17 cellular contexts compared by ENCODE assay signal in genomic region chr13:59607172-59607571, GRCh38.
DNase-seq lines count a peak whose midpoint lies in the region; ATAC-seq and TF ChIP-seq lines count a peak whose summit lies in the region.
"Had no signal": no experiment of that assay in that cellular context is flagged by ENCODE, and none has a peak within 500 bp of the region (broad histone marks: within the 10 kb centered on the region; RNA-seq: fewer than 3 reads in every experiment).

No MANE protein-coding gene starts in this region.

- H3K4me1 Mint-ChIP-seq in GM23338 (peaks cover 17% of the 10 kb centered on the region), neural progenitor cell (no peaks in the 10 kb centered on the region), HFFc6 (ENCODE audit: low read depth) (no peaks in the 10 kb centered on the region)

- ATAC-seq in GM23338 (no peak), body of pancreas (no peak), GM18520 (IDR thresholded peaks at IDR 0.05; ENCODE audit: unreplicated experiment) (no peak)

- H3K79me2 ChIP-seq in GM23338 (replicated peaks; ENCODE audit: insufficient read depth) (no peaks in the 10 kb centered on the region), neural progenitor cell (ENCODE audit: low read depth) (no peaks in the 10 kb centered on the region)

- H3K27me3 ChIP-seq in GM23338 (ENCODE audit: insufficient read depth) (no peaks in the 10 kb centered on the region), body of pancreas (no peaks in the 10 kb centered on the region), neural progenitor cell (no peaks in the 10 kb centered on the region), thyroid gland (no peaks in the 10 kb centered on the region)
- H3K27me3 ChIP-seq: MG63 had no signal

- WGBS in body of pancreas, 2 donors, result 6 to 14% methylated on average over 1 of the region's 1 CpG
- WGBS in thyroid gland, 2 donors, result 43 to 44% methylated on average over 1 of the region's 1 CpG

- no peak overlapping the region for H3K9ac ChIP-seq in neural progenitor cell
- H3K9ac ChIP-seq: SK-N-SH had no signal

- H2AFZ ChIP-seq in GM23338 (peak overlapping the region; percentile 76; the same call in 1 of the 2 replicates), neural progenitor cell (replicated peaks) (peak overlapping the region; percentile 54)

- H3K4me1 ChIP-seq in GM23338 (ENCODE audit: insufficient read depth) (peaks cover 9% of the 10 kb centered on the region; the same call in 1 of the 2 replicates), body of pancreas (peaks cover 20% of the 10 kb centered on the region), neural progenitor cell (no peaks in the 10 kb centered on the region), thyroid gland (no peaks in the 10 kb centered on the region)

- H3K36me3 Mint-ChIP-seq in GM23338 (ENCODE audit: low read depth) (peaks cover 3% of the 10 kb centered on the region; the same call in 1 of the 3 replicates), neural progenitor cell (no peaks in the 10 kb centered on the region), HFFc6 (ENCODE audit: low read depth) (no peaks in the 10 kb centered on the region)

- H4K20me1 ChIP-seq in GM23338 (replicated peaks; ENCODE audit: insufficient read depth) (no peaks in the 10 kb centered on the region), neural progenitor cell (ENCODE audit: low read depth) (no peaks in the 10 kb centered on the region)

- H3K4me3 Mint-ChIP-seq in GM23338 (no peak overlapping the region), neural progenitor cell (no peak overlapping the region), HFFc6 (no peak overlapping the region)

- H3K9me2 ChIP-seq in GM23338 (ENCODE audit: insufficient read depth), result peaks cover 8% of the 10 kb centered on the region; the same call in 1 of the 2 replicates
- H3K9me2 ChIP-seq: SK-N-SH had no signal

- H3K27ac ChIP-seq in 22Rv1 (peak overlapping the region; percentile 70), GM23338 (ENCODE audit: low read depth) (no peak overlapping the region), body of pancreas (peak overlapping the region in 3 of 4 donors; percentile 30 to 70 (median 56)), neural progenitor cell (no peak overlapping the region), thyroid gland (no peak overlapping the region)

- TF ChIP-seq CTCF in 22Rv1 (IDR thresholded peaks at IDR 0.05) (no peak), GM23338 (conservative IDR thresholded peaks at IDR 0.05; ENCODE audit: low read depth in 2 of 2) (no peak), body of pancreas (IDR thresholded peaks at IDR 0.05) (no peak), neural progenitor cell (IDR thresholded peaks at IDR 0.05) (no peak), thyroid gland (IDR thresholded peaks at IDR 0.05) (no peak), HFFc6 (IDR thresholded peaks at IDR 0.05) (no peak)

- H3K4me3 ChIP-seq in GM23338 (no peak overlapping the region), body of pancreas (no peak overlapping the region), neural progenitor cell (no peak overlapping the region), thyroid gland (replicated peaks in 1 of 3) (no peak overlapping the region)
- H3K4me3 ChIP-seq: MG63 had no signal

- H3K9me3 Mint-ChIP-seq in GM23338 (no peaks in the 10 kb centered on the region), neural progenitor cell (no peaks in the 10 kb centered on the region), HFFc6 (no peaks in the 10 kb centered on the region)

- H3K27ac Mint-ChIP-seq in GM23338, result peak overlapping the region; percentile 26; the same call in 1 of the 2 replicates
- H3K27ac Mint-ChIP-seq in neural progenitor cell, result no peak overlapping the region
- no peak overlapping the region for H3K27ac Mint-ChIP-seq in HFFc6

- H3K27me3 Mint-ChIP-seq in GM23338 (ENCODE audit: insufficient read depth, low read depth, poor library complexity) (no peaks in the 10 kb centered on the region), neural progenitor cell (ENCODE audit: insufficient read depth, low read depth) (peaks cover 2% of the 10 kb centered on the region), HFFc6 (ENCODE audit: insufficient read depth) (peaks cover 3% of the 10 kb centered on the region; the same call in 1 of the 2 replicates)

- no peaks in the 10 kb centered on the region for H3K36me3 ChIP-seq in GM23338 (ENCODE audit: insufficient read depth)
- H3K36me3 ChIP-seq in body of pancreas (replicated peaks in 1 of 2; ENCODE audit: insufficient read depth in 1 of 2, low read depth in 2 of 2), result no peaks in the 10 kb centered on the region
- H3K36me3 ChIP-seq in neural progenitor cell, result no peaks in the 10 kb centered on the region
- no peaks in the 10 kb centered on the region for H3K36me3 ChIP-seq in thyroid gland
- H3K36me3 ChIP-seq: MG63 had no signal

- intact Hi-C loops in body of pancreas (cut with DNase I) (no loop called here), thyroid gland (cut with DNase I) (no loop called here)

- H3K9me3 ChIP-seq in body of pancreas (no peaks in the 10 kb centered on the region), neural progenitor cell (ENCODE audit: low read depth) (no peaks in the 10 kb centered on the region), thyroid gland (no peaks in the 10 kb centered on the region)
- H3K9me3 ChIP-seq: MG63, SK-N-SH had no signal

- TF ChIP-seq POLR2A in body of pancreas (IDR thresholded peaks at IDR 0.05) (no peak), thyroid gland (IDR thresholded peaks at IDR 0.05) (no peak)

- DNase-seq in GM23338 (ENCODE audit: low spot score) (no peak), body of pancreas (no peak), neural progenitor cell (ENCODE audit: low spot score) (no peak), thyroid gland (no peak), NCI-H2081 (lab: John Stamatoyannopoulos, UW) (no peak), HFFc6 (no peak)
- DNase-seq: DMS53, H7, KBM-7, MG63, NCI-H2029, NCI-H446 treated with DMSO at 0.1 percent for 48 hours, NCI-H526, SIG-M5, SK-N-SH had no signal

- peaks cover 4% of the 10 kb centered on the region; the same call in 1 of the 2 replicates for H3F3A ChIP-seq in GM23338 (replicated peaks; ENCODE audit: low read depth)
- no peaks in the 10 kb centered on the region for H3F3A ChIP-seq in neural progenitor cell (ENCODE audit: low read depth)

- no peak overlapping the region for H3K4me2 ChIP-seq in GM23338
- no peak overlapping the region for H3K4me2 ChIP-seq in neural progenitor cell
- H3K4me2 ChIP-seq: SK-N-SH had no signal

TF ChIP-seq in GM23338, 12 proteins besides CTCF, POLR2A, EP300 and RAD21 (continues in another document):
- TF ChIP-seq JUNB (IDR thresholded peaks at IDR 0.05; ENCODE audit: unreplicated experiment) (no peak), CREB1 (CRISPR knock-in tag; IDR thresholded peaks at IDR 0.05; ENCODE audit: low read depth) (no peak), ETS1 (IDR thresholded peaks at IDR 0.05) (no peak), STAT1 (IDR thresholded peaks at IDR 0.05; ENCODE audit: unreplicated experiment) (no peak), EZH2 (IDR thresholded peaks at IDR 0.05; ENCODE audit: low read depth, unreplicated experiment) (no peak), ZNF331 (CRISPR knock-in tag; IDR thresholded peaks at IDR 0.05; ENCODE audit: low read depth) (no peak)

Comparison
In these comparisons a context has a peak if more than half of its experiments do, and no peak if none do; other contexts are left out.
1. H3K27ac ChIP-seq: peak in 22Rv1 (single experiment) and body of pancreas (3 of 4); none in GM23338 (single experiment), neural progenitor cell (single experiment) and thyroid gland (0 of 3).